In genomic region chr19:42113641-42114348, GRCh38 we compare ENCODE assay signal across 8 cellular contexts. TPM values are rescaled to one million over a fixed set of nuclear protein-coding genes. Genes with fewer than 3 reads are reported as not detected.
DNase-seq lines count a peak whose midpoint lies in the region; ATAC-seq and TF ChIP-seq lines count a peak whose summit lies in the region.

No MANE protein-coding gene starts in this region.

- H3K36me3 ChIP-seq in PC-3 (ENCODE audit: low read depth, low read length) = no peaks in the 10 kb centered on the region

- no peaks in the 10 kb centered on the region for H3K9me2 ChIP-seq in PC-3 (replicated peaks; ENCODE audit: low read length)

- DNase-seq in AG09309 (ENCODE audit: low read depth) (peak; percentile 91), PC-3 (peak; percentile 92), epithelial cell of proximal tubule (ENCODE audit: low read depth) (peak; percentile 87), retinal pigment epithelial cell (ENCODE audit: low read depth) (peak; percentile 91), NOMO-1 treated with DMSO at 0.1 percent for 48 hours (lab: John Stamatoyannopoulos, UW; ENCODE audit: unreplicated experiment) (no peak)
- no peak for DNase-seq in stimulated activated CD4-positive, alpha-beta T cell treated with anti-CD3 and anti-CD28 coated beads, Interleukin-1b, Interleukin-23, amount 100 ng/mL, for 48 hours

- no peaks in the 10 kb centered on the region for H3K27me3 ChIP-seq in PC-3 (ENCODE audit: low read length)

- H3K4me2 ChIP-seq in PC-3 (ENCODE audit: low read length) = peak overlapping the region; percentile 72

- H3K9me3 ChIP-seq in PC-3 (ENCODE audit: low read length) = no peaks in the 10 kb centered on the region

- intact Hi-C loops in PC-3 (cut with micrococcal nuclease) = loop anchor here (1.0 kb wide), 1 partner anchor 130 kb away; no protein-coding TSS in a partner anchor

- no peaks in the 10 kb centered on the region for H3F3A ChIP-seq in PC-3 (ENCODE audit: low read length, unreplicated experiment)

- H3K4me3 ChIP-seq in AG09309 (ENCODE audit: control insufficient read depth, low read depth, low read length) (no peak overlapping the region), PC-3 (ENCODE audit: low read length) (no peak overlapping the region; the same call in 1 of the 2 replicates), epithelial cell of proximal tubule (ENCODE audit: low read depth, low read length) (peak overlapping the region; percentile 1), retinal pigment epithelial cell (ENCODE audit: low read length) (no peak overlapping the region)

- ATAC-seq in GM18498 (IDR thresholded peaks at IDR 0.05; ENCODE audit: unreplicated experiment) (peak; percentile 47), HG03159 (IDR thresholded peaks at IDR 0.05; ENCODE audit: unreplicated experiment) (peak; percentile 55), PC-3 (peak; percentile 94)

- POLR2A ChIA-PET in PC-3 (lab: Charles Lee; ENCODE audit: unreplicated experiment) = interaction anchor here (0.7 kb wide), 1 partner anchor 1966 kb away, joined by 3 read pairs; no protein-coding TSS in a partner anchor

- H3K9ac ChIP-seq in PC-3 (ENCODE audit: low read length) = peak overlapping the region; percentile 63

- no peaks in the 10 kb centered on the region for H4K20me1 ChIP-seq in PC-3 (ENCODE audit: low read length)

- peaks cover 35% of the 10 kb centered on the region for H3K4me1 ChIP-seq in PC-3 (ENCODE audit: insufficient read depth, low read length)

- BruUV-seq in PC-3 (replicated peaks; lab: Mats Ljungman, UMichigan) = no TSS peak

- peak overlapping the region; percentile 54 for H2AFZ ChIP-seq in PC-3 (ENCODE audit: low read length)

- peak; percentile 36 for TF ChIP-seq CTCF in AG09309 (IDR thresholded peaks at IDR 0.05; ENCODE audit: control insufficient read depth, insufficient read depth, low read depth, low read length, missing control alignments)
- peak; percentile 45 for TF ChIP-seq CTCF in PC-3 (conservative IDR thresholded peaks at IDR 0.05; ENCODE audit: low read depth, low read length)
- peak; percentile 43 for TF ChIP-seq CTCF in epithelial cell of proximal tubule (conservative IDR thresholded peaks at IDR 0.05; ENCODE audit: low read depth, low read length)
- TF ChIP-seq CTCF in retinal pigment epithelial cell (conservative IDR thresholded peaks at IDR 0.05; ENCODE audit: low read depth, low read length) = peak; percentile 45

- peak overlapping the region; percentile 94 for H3K27ac ChIP-seq in PC-3 (ENCODE audit: low read length)

- H3K79me2 ChIP-seq in PC-3 (ENCODE audit: low read length) = no peaks in the 10 kb centered on the region

- CTCF ChIA-PET in PC-3 (lab: Charles Lee) = no interaction called here

RNA-seq across cellular contexts. Expression of gene POU2F2, which starts 18.5 kb away (rescaled TPM):
- total RNA-seq in PC-3 (2014; rRNA removed) (1.4 and 2.4 TPM in 2 replicates), epithelial cell of proximal tubule (0.46 and 3.2 TPM in 2 replicates)

RNA-seq across cellular contexts. Expression of gene ZNF574, which starts 37.8 kb away (rescaled TPM):
- 14.4 and 15.2 TPM in 2 replicates for total RNA-seq in PC-3 (2014; rRNA removed)
- total RNA-seq in epithelial cell of proximal tubule = 19.6 and 22.1 TPM in 2 replicates

RNA-seq across cellular contexts. Expression of gene GRIK5, which starts 43.8 kb away (rescaled TPM):
- total RNA-seq in PC-3 (2014; rRNA removed) (0.12 TPM in 1 of 2 replicates, not detected in the other), epithelial cell of proximal tubule (2.5 and 14.3 TPM in 2 replicates)

Comparison
In these comparisons a context has a peak if more than half of its experiments do, and no peak if none do; other contexts are left out.
1. DNase-seq: peak in AG09309 (single experiment), PC-3 (single experiment), epithelial cell of proximal tubule (single experiment) and retinal pigment epithelial cell (single experiment); none in stimulated activated CD4-positive, alpha-beta T cell treated with anti-CD3 and anti-CD28 coated beads, Interleukin-1b, Interleukin-23, amount 100 ng/mL, for 48 hours (single experiment) and NOMO-1 treated with DMSO at 0.1 percent for 48 hours (single experiment).
2. Peak in every context shown above with its lines, with median percentiles within 50 percentile points of each other: CTCF ChIP-seq and ATAC-seq.